In the genomic region with DNA sequence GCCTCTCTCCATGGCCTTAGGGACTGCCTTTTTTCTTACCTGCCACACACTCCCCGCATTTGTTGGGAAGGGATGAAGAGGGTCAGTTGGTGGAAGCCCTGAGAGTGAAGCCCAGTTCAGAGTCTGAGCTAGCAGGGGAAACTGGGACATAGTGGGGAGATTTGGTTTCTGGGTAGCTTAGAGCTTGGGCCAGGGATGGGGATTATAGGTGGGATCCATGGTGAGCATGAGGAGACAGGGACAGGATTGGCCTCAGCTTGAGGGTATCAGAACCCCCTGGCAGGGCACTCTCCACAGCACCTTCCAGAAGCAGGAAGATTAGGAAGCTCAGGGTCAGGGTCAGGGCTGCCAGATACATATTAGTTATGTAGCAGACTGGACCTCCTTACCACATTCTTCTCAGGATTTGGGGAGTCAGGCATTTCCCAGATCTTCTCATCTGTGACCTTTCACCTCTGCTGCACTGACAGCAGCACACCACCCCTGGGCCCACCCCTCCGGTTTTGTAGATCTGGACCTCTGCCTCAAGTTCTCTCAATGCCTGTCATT, we compare ENCODE assay signal across 1 cellular context.
TF ChIP-seq lines count a peak whose summit lies in the region.

No MANE protein-coding gene starts in this region.

TF ChIP-seq in WTC11, 78 proteins besides CTCF, POLR2A, EP300 and RAD21 (continued from another document):
- TF ChIP-seq FOXP4 (CRISPR knock-in tag; IDR thresholded peaks at IDR 0.05) = no peak
- TF ChIP-seq GTF2I (CRISPR knock-in tag; conservative IDR thresholded peaks at IDR 0.05) = no peak
- TF ChIP-seq, protein P1, sequence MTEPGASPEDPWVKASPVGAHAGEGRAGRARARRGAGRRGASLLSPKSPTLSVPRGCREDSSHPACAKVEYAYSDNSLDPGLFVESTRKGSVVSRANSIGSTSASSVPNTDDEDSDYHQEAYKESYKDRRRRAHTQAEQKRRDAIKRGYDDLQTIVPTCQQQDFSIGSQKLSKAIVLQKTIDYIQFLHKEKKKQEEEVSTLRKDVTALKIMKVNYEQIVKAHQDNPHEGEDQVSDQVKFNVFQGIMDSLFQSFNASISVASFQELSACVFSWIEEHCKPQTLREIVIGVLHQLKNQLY (CRISPR knock-in tag; IDR thresholded peaks at IDR 0.05) = no peak
- TF ChIP-seq ZNF532 (CRISPR knock-in tag; IDR thresholded peaks at IDR 0.05; ENCODE audit: borderline replicate concordance) = no peak
- TF ChIP-seq, protein P2, sequence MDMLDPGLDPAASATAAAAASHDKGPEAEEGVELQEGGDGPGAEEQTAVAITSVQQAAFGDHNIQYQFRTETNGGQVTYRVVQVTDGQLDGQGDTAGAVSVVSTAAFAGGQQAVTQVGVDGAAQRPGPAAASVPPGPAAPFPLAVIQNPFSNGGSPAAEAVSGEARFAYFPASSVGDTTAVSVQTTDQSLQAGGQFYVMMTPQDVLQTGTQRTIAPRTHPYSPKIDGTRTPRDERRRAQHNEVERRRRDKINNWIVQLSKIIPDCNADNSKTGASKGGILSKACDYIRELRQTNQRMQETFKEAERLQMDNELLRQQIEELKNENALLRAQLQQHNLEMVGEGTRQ (CRISPR knock-in tag; IDR thresholded peaks at IDR 0.05) = no peak
TF ChIP-seq in WTC11: peak in this region for 0.
